22 cellular contexts compared by ENCODE assay signal in genomic region chr10:131758942-131759315, GRCh38.
"Had no signal": no experiment of that assay in that cellular context is flagged by ENCODE, and none has a peak within 500 bp of the region (broad histone marks: within the 10 kb centered on the region; RNA-seq: fewer than 3 reads in every experiment).

No MANE protein-coding gene starts in this region.

- H3K9me3 Mint-ChIP-seq: activated CD4-positive, alpha-beta memory T cell treated with anti-CD3 and anti-CD28 coated beads for 36 hours; activated CD4-positive, alpha-beta T cell treated with anti-CD3 and anti-CD28 coated beads, Interleukin-2, amount 10 ng/mL, durations not matched to agents 7 days and 5 days; activated naive CD8-positive, alpha-beta T cell treated with anti-CD3 and anti-CD28 coated beads, Interleukin-2, amount 10 ng/mL, durations not matched to agents 7 days and 5 days; activated T-cell treated with anti-CD3 and anti-CD28 coated beads, Interleukin-2, amount 50 U/mL, for 4 hours had no signal

- H3K4me1 ChIP-seq: adrenal gland, Peyer's patch, SJCRH30 had no signal

- H3K36me3 ChIP-seq: adrenal gland, Peyer's patch, SJCRH30 had no signal

- H3K36me3 Mint-ChIP-seq: activated CD4-positive, alpha-beta memory T cell treated with anti-CD3 and anti-CD28 coated beads for 36 hours; activated naive CD8-positive, alpha-beta T cell treated with anti-CD3 and anti-CD28 coated beads, Interleukin-2, amount 10 ng/mL, durations not matched to agents 7 days and 5 days had no signal

- ATAC-seq: activated T-cell treated with anti-CD3 and anti-CD28 coated beads, Interleukin-2, amount 50 U/mL, for 4 hours had no signal

- H3K9ac ChIP-seq: SK-N-SH had no signal

- H3K4me1 Mint-ChIP-seq: activated CD4-positive, alpha-beta T cell treated with anti-CD3 and anti-CD28 coated beads, Interleukin-2, amount 10 ng/mL, durations not matched to agents 7 days and 5 days; activated naive CD8-positive, alpha-beta T cell treated with anti-CD3 and anti-CD28 coated beads, Interleukin-2, amount 10 ng/mL, durations not matched to agents 7 days and 5 days had no signal

- H3K4me3 ChIP-seq: adrenal gland, Peyer's patch, SJCRH30 had no signal

- H3K27ac Mint-ChIP-seq: activated CD4-positive, alpha-beta memory T cell treated with anti-CD3 and anti-CD28 coated beads for 36 hours; activated CD4-positive, alpha-beta T cell treated with anti-CD3 and anti-CD28 coated beads, Interleukin-2, amount 10 ng/mL, durations not matched to agents 7 days and 5 days; activated naive CD8-positive, alpha-beta T cell treated with anti-CD3 and anti-CD28 coated beads, Interleukin-2, amount 10 ng/mL, durations not matched to agents 7 days and 5 days had no signal

- H3K27ac ChIP-seq: adrenal gland, Peyer's patch, RWPE1, SJCRH30, VCaP had no signal

- DNase-seq: activated CD4-positive, alpha-beta memory T cell treated with anti-CD3 and anti-CD28 coated beads for 36 hours; activated CD4-positive, alpha-beta T cell treated with anti-CD3 and anti-CD28 coated beads, Interleukin-2, amount 10 ng/mL, durations not matched to agents 7 days and 5 days; activated CD4-positive, CD25-positive, alpha-beta regulatory T cell; activated CD8-positive, alpha-beta memory T cell treated with anti-CD3 and anti-CD28 coated beads for 24 hours; activated naive CD4-positive, alpha-beta T cell treated with anti-CD3 and anti-CD28 coated beads, Interleukin-2, amount 50 U/mL, for 16 hours; activated naive CD8-positive, alpha-beta T cell treated with anti-CD3 and anti-CD28 coated beads, Interleukin-2, amount 10 ng/mL, durations not matched to agents 7 days and 5 days; activated T-cell treated with anti-CD3 and anti-CD28 coated beads, Interleukin-2, amount 50 U/mL, for 4 hours; adrenal gland; anterior cingulate cortex; KG1; NCI-H1048; NCI-H146; NCI-H2081 treated with DMSO at 0.1 percent for 48 hours; NCI-H2171; NCI-H2227 treated with DMSO at 0.1 percent for 48 hours; NCI-H446 treated with DMSO at 0.1 percent for 48 hours; SJCRH30; SK-N-SH; T-helper 1 cell had no signal

- H3K4me3 Mint-ChIP-seq: activated CD4-positive, alpha-beta memory T cell treated with anti-CD3 and anti-CD28 coated beads for 36 hours; activated CD4-positive, alpha-beta T cell treated with anti-CD3 and anti-CD28 coated beads, Interleukin-2, amount 10 ng/mL, durations not matched to agents 7 days and 5 days; activated naive CD8-positive, alpha-beta T cell treated with anti-CD3 and anti-CD28 coated beads, Interleukin-2, amount 10 ng/mL, durations not matched to agents 7 days and 5 days; activated T-cell treated with anti-CD3 and anti-CD28 coated beads, Interleukin-2, amount 50 U/mL, for 4 hours had no signal

- H3K27me3 ChIP-seq: adrenal gland, Peyer's patch, SJCRH30 had no signal

- H3K4me2 ChIP-seq: SK-N-SH had no signal

- H3K9me3 ChIP-seq: adrenal gland, Peyer's patch, SJCRH30, SK-N-SH had no signal
